ENCODE assay signal across 10 cellular contexts in genomic region chr22:45284705-45285305, GRCh38. TPM values are rescaled to one million over a fixed set of nuclear protein-coding genes. Genes with fewer than 3 reads are reported as not detected.
DNase-seq lines count a peak whose midpoint lies in the region; ATAC-seq, FAIRE-seq and TF ChIP-seq lines count a peak whose summit lies in the region.
"Had no signal": no experiment of that assay in that cellular context is flagged by ENCODE, and none has a peak within 500 bp of the region (broad histone marks: within the 10 kb centered on the region; RNA-seq: fewer than 3 reads in every experiment).

UPK3A (plus strand) TSS chr22:45284949; CDS start chr22:45285014, 65 bp downstream.

- DNase-seq in GM12865 (ENCODE audit: low read depth) = peak; percentile 52
- no peak for DNase-seq in Panc1 (ENCODE audit: low read depth, low spot score)
- peak; percentile 73 for DNase-seq in activated naive CD8-positive, alpha-beta T cell treated with anti-CD3 and anti-CD28 coated beads for 36 hours
- no peak for DNase-seq in smooth muscle cell (lab: John Stamatoyannopoulos, UW; ENCODE audit: unreplicated experiment)
- no peak for DNase-seq in RCC 7860 (ENCODE audit: low spot score)
- DNase-seq in amniotic stem cell (lab: John Stamatoyannopoulos, UW) = no peak

- H3K27ac ChIP-seq in Panc1 (ENCODE audit: low read length) (no peak within 1 kb of the TSS), smooth muscle cell (ENCODE audit: low read depth) (no peak within 1 kb of the TSS)

- H3K4me1 Mint-ChIP-seq in activated naive CD8-positive, alpha-beta T cell treated with anti-CD3 and anti-CD28 coated beads for 36 hours = peaks cover 7% of the 10 kb centered on the region

- H3K9ac ChIP-seq in smooth muscle cell (ENCODE audit: low read depth) = no peak within 1 kb of the TSS

- no peaks in the 10 kb centered on the region for H3K79me2 ChIP-seq in smooth muscle cell (ENCODE audit: low read depth)

- H3K9me3 ChIP-seq in Panc1 (ENCODE audit: control insufficient read depth, insufficient read depth, low read depth, low read length) (no peaks in the 10 kb centered on the region), smooth muscle cell (replicated peaks; ENCODE audit: low read depth) (no peaks in the 10 kb centered on the region)

- POLR2A ChIA-PET in Panc1 (lab: Charles Lee) = no interaction called here

- WGBS in smooth muscle cell (ENCODE audit: low lambda C conversion rate) = 5% methylated on average over 44 of the region's 47 CpGs

- intact Hi-C loops in Panc1 (cut with micrococcal nuclease; ENCODE audit: unreplicated experiment) = no loop called here

- H3K4me3 ChIP-seq in GM12865 (ENCODE audit: low read depth, low read length) = peak within 1 kb of the TSS; percentile 24; the same call in 1 of the 2 replicates
- peak within 1 kb of the TSS; percentile 17 to 39 for H3K4me3 ChIP-seq in Panc1 (ENCODE audit: low read depth in 2 of 2, low read length in 2 of 2)
- H3K4me3 ChIP-seq in iPS-11a (ENCODE audit: low read depth, low read length) = peak within 1 kb of the TSS; percentile 37
- H3K4me3 ChIP-seq in smooth muscle cell = peak within 1 kb of the TSS; percentile 38

- no peak within 1 kb of the TSS for H2AFZ ChIP-seq in smooth muscle cell (ENCODE audit: low read depth)

- TF ChIP-seq CTCF in GM12865 (IDR thresholded peaks at IDR 0.05; ENCODE audit: insufficient read depth, low read depth, low read length, missing control alignments) (no peak), Panc1 (IDR thresholded peaks at IDR 0.05) (no peak), smooth muscle cell (IDR thresholded peaks at IDR 0.05; ENCODE audit: borderline replicate concordance, insufficient read depth, poor library complexity, severe bottlenecking) (no peak)

- no peak within 1 kb of the TSS for H3K27ac Mint-ChIP-seq in activated naive CD8-positive, alpha-beta T cell treated with anti-CD3 and anti-CD28 coated beads for 36 hours

- H4K20me1 ChIP-seq in smooth muscle cell (ENCODE audit: low read depth) = no peaks in the 10 kb centered on the region

- no peaks in the 10 kb centered on the region for H3K9me3 Mint-ChIP-seq in activated naive CD8-positive, alpha-beta T cell treated with anti-CD3 and anti-CD28 coated beads for 36 hours

- CTCF ChIA-PET in Panc1 (lab: Charles Lee) = no interaction called here

- no peaks in the 10 kb centered on the region; the same call in 1 of the 2 replicates for H3K4me1 ChIP-seq in Panc1 (ENCODE audit: control insufficient read depth, insufficient read depth, low read length)
- H3K4me1 ChIP-seq in smooth muscle cell (ENCODE audit: low read depth) = peaks cover 7% of the 10 kb centered on the region

- peaks cover 22% of the 10 kb centered on the region for H3K27me3 Mint-ChIP-seq in activated naive CD8-positive, alpha-beta T cell treated with anti-CD3 and anti-CD28 coated beads for 36 hours

- no peaks in the 10 kb centered on the region for H3K36me3 ChIP-seq in Panc1 (ENCODE audit: control insufficient read depth, insufficient read depth, low read length)
- no peaks in the 10 kb centered on the region for H3K36me3 ChIP-seq in smooth muscle cell (ENCODE audit: low read depth)

- peaks cover 4% of the 10 kb centered on the region for H3F3A ChIP-seq in smooth muscle cell (ENCODE audit: low read depth)

- H3K4me3 Mint-ChIP-seq in activated naive CD8-positive, alpha-beta T cell treated with anti-CD3 and anti-CD28 coated beads for 36 hours = no peak within 1 kb of the TSS

- ATAC-seq in Panc1 (peak; percentile 83), GM21786 (IDR thresholded peaks at IDR 0.05; ENCODE audit: unreplicated experiment) (no peak)

- no peaks in the 10 kb centered on the region for H3K27me3 ChIP-seq in Panc1 (ENCODE audit: control insufficient read depth, insufficient read depth, low read length)
- peaks cover 32% of the 10 kb centered on the region for H3K27me3 ChIP-seq in smooth muscle cell (ENCODE audit: low read depth)

- peak within 1 kb of the TSS; percentile 84 for H3K4me2 ChIP-seq in smooth muscle cell

- H3K36me3 Mint-ChIP-seq in activated naive CD8-positive, alpha-beta T cell treated with anti-CD3 and anti-CD28 coated beads for 36 hours = no peaks in the 10 kb centered on the region

- FAIRE-seq in RCC 7860 (lab: Jason Lieb, UNC) = no peak

- BruUV-seq in Panc1 (replicated peaks; lab: Mats Ljungman, UMichigan) = no TSS peak

- in situ Hi-C loops in Panc1 (cut with HindIII; ENCODE audit: low pct_unique_long_range_greater_than_20kb, low sequenced_read_pairs) = no loop called here

RNA-seq across cellular contexts. Expression of gene UPK3A, which starts in this region (rescaled TPM):
- total RNA-seq in Panc1 (2021; ENCODE audit: unreplicated experiment) (not detected), smooth muscle cell (not detected in 2 replicates)
- polyA plus RNA-seq in Panc1 (2012; ENCODE audit: insufficient read length) = not detected
- total RNA-seq in activated naive CD8-positive, alpha-beta T cell treated with anti-CD3 and anti-CD28 coated beads for 36 hours = not detected
- polyA plus RNA-seq in smooth muscle cell = not detected in 2 replicates
- total RNA-seq: HT1080, lung microvascular endothelial cell had no signal

Comparison
In these comparisons a context has a peak if more than half of its experiments do, and no peak if none do; other contexts are left out.
1. Peak in ATAC-seq and H3K4me3 ChIP-seq in Panc1; RNA of the gene not detected or under 1 TPM.
2. Peak in DNase-seq in activated naive CD8-positive, alpha-beta T cell treated with anti-CD3 and anti-CD28 coated beads for 36 hours; RNA of the gene not detected or under 1 TPM.